In genomic region chr1:34518146-34518545, GRCh38 we compare ENCODE assay signal across 18 cellular contexts.
"Had no signal": no experiment of that assay in that cellular context is flagged by ENCODE, and none has a peak within 500 bp of the region (broad histone marks: within the 10 kb centered on the region; RNA-seq: fewer than 3 reads in every experiment).

No MANE protein-coding gene starts in this region.

- H3K4me1 ChIP-seq: heart right ventricle, parathyroid adenoma, psoas muscle, tibial nerve had no signal

- H3K36me3 ChIP-seq: heart right ventricle, tibial nerve had no signal

- H3K27ac ChIP-seq: heart right ventricle, parathyroid adenoma, psoas muscle, tibial nerve had no signal

- ATAC-seq: activated CD4-positive, alpha-beta T cell treated with anti-CD3 and anti-CD28 coated beads for 36 hours; activated CD8-positive, alpha-beta memory T cell treated with anti-CD3 and anti-CD28 coated beads, Interleukin-2, amount 10 ng/mL, durations not matched to agents 7 days and 5 days; activated CD8-positive, alpha-beta T cell treated with anti-CD3 and anti-CD28 coated beads, Interleukin-2, amount 10 ng/mL, durations not matched to agents 7 days and 5 days; activated T-cell treated with anti-CD3 and anti-CD28 coated beads, Interleukin-2, amount 50 U/mL, for 72 hours; esophagus mucosa; heart right ventricle; psoas muscle had no signal

- H3K4me3 ChIP-seq: heart right ventricle, psoas muscle, tibial nerve had no signal

- DNase-seq: activated CD4-positive, alpha-beta T cell treated with anti-CD3 and anti-CD28 coated beads for 36 hours; activated CD4-positive, CD25-positive, alpha-beta regulatory T cell; activated CD8-positive, alpha-beta memory T cell treated with anti-CD3 and anti-CD28 coated beads, Interleukin-2, amount 10 ng/mL, durations not matched to agents 7 days and 5 days; activated CD8-positive, alpha-beta T cell treated with anti-CD3 and anti-CD28 coated beads, Interleukin-2, amount 10 ng/mL, durations not matched to agents 7 days and 5 days; activated effector memory CD4-positive, alpha-beta T cell treated with Interleukin-2 at 50 U/mL for 16 hours; activated naive CD4-positive, alpha-beta T cell treated with Interleukin-2 at 50 U/mL for 16 hours; activated T-cell treated with anti-CD3 and anti-CD28 coated beads, Interleukin-2, amount 50 U/mL, for 72 hours; endodermal cell; foreskin melanocyte; heart right ventricle; naive B cell; nucleus accumbens; psoas muscle; stimulated activated CD4-positive, alpha-beta T cell treated with anti-CD3 and anti-CD28 coated beads, Interleukin-15, amount 100 ng/mL, for 24 hours; stimulated activated naive CD4-positive, alpha-beta T cell treated with Interleukin-2 at 50 U/mL for 16 hours had no signal

- H3K27me3 ChIP-seq: tibial nerve had no signal

- H3K79me2 ChIP-seq: parathyroid adenoma had no signal

- H2AFZ ChIP-seq: parathyroid adenoma had no signal
